In genomic region chr9:112529316-112529715, GRCh38 we compare ENCODE assay signal across 8 cellular contexts.
"Had no signal": no experiment of that assay in that cellular context is flagged by ENCODE, and none has a peak within 500 bp of the region (broad histone marks: within the 10 kb centered on the region; RNA-seq: fewer than 3 reads in every experiment).

No MANE protein-coding gene starts in this region.

- DNase-seq: IMR-90, KBM-7, KG1 had no signal

- H3K27ac Mint-ChIP-seq: IgD-negative memory B cell had no signal

- H3K27ac ChIP-seq: HL-60, KMS-11 had no signal

- FAIRE-seq: HepG2, HTR-8/SVneo had no signal

- H3K4me3 Mint-ChIP-seq: IgD-negative memory B cell had no signal

- H3K4me2 ChIP-seq: KMS-11 had no signal

- ATAC-seq: HepG2 had no signal

- H3K9ac ChIP-seq: KMS-11 had no signal

- H3K4me1 Mint-ChIP-seq: IgD-negative memory B cell had no signal

- H3K27me3 Mint-ChIP-seq: IgD-negative memory B cell had no signal
